1 cellular context compared by ENCODE assay signal in the genomic region with DNA sequence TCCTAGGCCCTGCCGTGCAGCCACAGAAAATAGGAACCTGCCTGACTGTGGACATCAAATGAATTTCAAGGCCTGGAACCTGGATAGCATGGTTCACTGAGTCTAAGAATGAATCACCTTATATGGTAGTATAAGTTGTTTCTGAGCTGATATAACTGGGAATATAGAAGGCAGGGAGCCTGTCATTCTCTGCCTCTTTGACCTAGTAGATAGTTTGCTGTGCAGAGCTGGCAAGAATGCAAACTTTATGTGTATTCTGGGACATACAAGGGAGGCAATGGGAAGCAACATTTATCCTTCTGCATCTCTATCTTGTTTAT.
TF ChIP-seq lines count a peak whose summit lies in the region.

No MANE protein-coding gene starts in this region.

TF ChIP-seq in K562, 482 proteins besides CTCF, POLR2A, EP300 and RAD21:
- TF ChIP-seq, protein P1, sequence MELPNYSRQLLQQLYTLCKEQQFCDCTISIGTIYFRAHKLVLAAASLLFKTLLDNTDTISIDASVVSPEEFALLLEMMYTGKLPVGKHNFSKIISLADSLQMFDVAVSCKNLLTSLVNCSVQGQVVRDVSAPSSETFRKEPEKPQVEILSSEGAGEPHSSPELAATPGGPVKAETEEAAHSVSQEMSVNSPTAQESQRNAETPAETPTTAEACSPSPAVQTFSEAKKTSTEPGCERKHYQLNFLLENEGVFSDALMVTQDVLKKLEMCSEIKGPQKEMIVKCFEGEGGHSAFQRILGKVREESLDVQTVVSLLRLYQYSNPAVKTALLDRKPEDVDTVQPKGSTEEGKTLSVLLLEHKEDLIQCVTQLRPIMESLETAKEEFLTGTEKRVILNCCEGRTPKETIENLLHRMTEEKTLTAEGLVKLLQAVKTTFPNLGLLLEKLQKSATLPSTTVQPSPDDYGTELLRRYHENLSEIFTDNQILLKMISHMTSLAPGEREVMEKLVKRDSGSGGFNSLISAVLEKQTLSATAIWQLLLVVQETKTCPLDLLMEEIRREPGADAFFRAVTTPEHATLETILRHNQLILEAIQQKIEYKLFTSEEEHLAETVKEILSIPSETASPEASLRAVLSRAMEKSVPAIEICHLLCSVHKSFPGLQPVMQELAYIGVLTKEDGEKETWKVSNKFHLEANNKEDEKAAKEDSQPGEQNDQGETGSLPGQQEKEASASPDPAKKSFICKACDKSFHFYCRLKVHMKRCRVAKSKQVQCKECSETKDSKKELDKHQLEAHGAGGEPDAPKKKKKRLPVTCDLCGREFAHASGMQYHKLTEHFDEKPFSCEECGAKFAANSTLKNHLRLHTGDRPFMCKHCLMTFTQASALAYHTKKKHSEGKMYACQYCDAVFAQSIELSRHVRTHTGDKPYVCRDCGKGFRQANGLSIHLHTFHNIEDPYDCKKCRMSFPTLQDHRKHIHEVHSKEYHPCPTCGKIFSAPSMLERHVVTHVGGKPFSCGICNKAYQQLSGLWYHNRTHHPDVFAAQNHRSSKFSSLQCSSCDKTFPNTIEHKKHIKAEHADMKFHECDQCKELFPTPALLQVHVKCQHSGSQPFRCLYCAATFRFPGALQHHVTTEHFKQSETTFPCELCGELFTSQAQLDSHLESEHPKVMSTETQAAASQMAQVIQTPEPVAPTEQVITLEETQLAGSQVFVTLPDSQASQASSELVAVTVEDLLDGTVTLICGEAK (IDR thresholded peaks at IDR 0.05), result peak; percentile 78
- TF ChIP-seq, protein P1 (CRISPR knock-in tag; IDR thresholded peaks at IDR 0.05), result no peak
- TF ChIP-seq PRDM10 (IDR thresholded peaks at IDR 0.05; ENCODE audit: partially characterized antibody) (no peak), IFI16 (CRISPR knock-in tag; IDR thresholded peaks at IDR 0.05) (no peak), ZNF282 (CRISPR knock-in tag; IDR thresholded peaks at IDR 0.05) (no peak), ZC3H8 (IDR thresholded peaks at IDR 0.05) (no peak), SMAD4 (CRISPR knock-in tag; conservative IDR thresholded peaks at IDR 0.05) (no peak), OTX1 (CRISPR knock-in tag; IDR thresholded peaks at IDR 0.05) (no peak), KAT8 (IDR thresholded peaks at IDR 0.05; ENCODE audit: low read depth) (no peak), RBM15 (IDR thresholded peaks at IDR 0.05; ENCODE audit: insufficient read depth, low read length) (no peak), SRF (CRISPR knock-in tag; IDR thresholded peaks at IDR 0.05) (peak in 1 of 2 experiments; percentile 83; a peak in 2 of 4 replicates), NCOA6 (IDR thresholded peaks at IDR 0.05) (no peak), L3MBTL2 (IDR thresholded peaks at IDR 0.05) (0 out of 2 replicates have a peak, but pooled peaks have one; percentile 68), LCOR (CRISPR knock-in tag; IDR thresholded peaks at IDR 0.05) (no peak), TOE1 (IDR thresholded peaks at IDR 0.05; ENCODE audit: borderline replicate concordance) (no peak), TOE1 (CRISPR knock-in tag; IDR thresholded peaks at IDR 0.05; ENCODE audit: borderline replicate concordance, low read depth) (no peak), CREM (IDR thresholded peaks at IDR 0.05; ENCODE audit: low read depth) (no peak), ZNF41 (CRISPR knock-in tag; conservative IDR thresholded peaks at IDR 0.05) (no peak), RBM25 (IDR thresholded peaks at IDR 0.05; ENCODE audit: low read depth, low read length, severe bottlenecking) (no peak), TFAM (CRISPR knock-in tag; conservative IDR thresholded peaks at IDR 0.05) (no peak), ZNF146 (CRISPR knock-in tag; IDR thresholded peaks at IDR 0.05; ENCODE audit: unreplicated experiment) (no peak), RHOXF2B (CRISPR knock-in tag; conservative IDR thresholded peaks at IDR 0.05) (no peak), ILK (tag; IDR thresholded peaks at IDR 0.05; ENCODE audit: borderline replicate concordance, low read depth) (no peak)
- TF ChIP-seq, protein P2, sequence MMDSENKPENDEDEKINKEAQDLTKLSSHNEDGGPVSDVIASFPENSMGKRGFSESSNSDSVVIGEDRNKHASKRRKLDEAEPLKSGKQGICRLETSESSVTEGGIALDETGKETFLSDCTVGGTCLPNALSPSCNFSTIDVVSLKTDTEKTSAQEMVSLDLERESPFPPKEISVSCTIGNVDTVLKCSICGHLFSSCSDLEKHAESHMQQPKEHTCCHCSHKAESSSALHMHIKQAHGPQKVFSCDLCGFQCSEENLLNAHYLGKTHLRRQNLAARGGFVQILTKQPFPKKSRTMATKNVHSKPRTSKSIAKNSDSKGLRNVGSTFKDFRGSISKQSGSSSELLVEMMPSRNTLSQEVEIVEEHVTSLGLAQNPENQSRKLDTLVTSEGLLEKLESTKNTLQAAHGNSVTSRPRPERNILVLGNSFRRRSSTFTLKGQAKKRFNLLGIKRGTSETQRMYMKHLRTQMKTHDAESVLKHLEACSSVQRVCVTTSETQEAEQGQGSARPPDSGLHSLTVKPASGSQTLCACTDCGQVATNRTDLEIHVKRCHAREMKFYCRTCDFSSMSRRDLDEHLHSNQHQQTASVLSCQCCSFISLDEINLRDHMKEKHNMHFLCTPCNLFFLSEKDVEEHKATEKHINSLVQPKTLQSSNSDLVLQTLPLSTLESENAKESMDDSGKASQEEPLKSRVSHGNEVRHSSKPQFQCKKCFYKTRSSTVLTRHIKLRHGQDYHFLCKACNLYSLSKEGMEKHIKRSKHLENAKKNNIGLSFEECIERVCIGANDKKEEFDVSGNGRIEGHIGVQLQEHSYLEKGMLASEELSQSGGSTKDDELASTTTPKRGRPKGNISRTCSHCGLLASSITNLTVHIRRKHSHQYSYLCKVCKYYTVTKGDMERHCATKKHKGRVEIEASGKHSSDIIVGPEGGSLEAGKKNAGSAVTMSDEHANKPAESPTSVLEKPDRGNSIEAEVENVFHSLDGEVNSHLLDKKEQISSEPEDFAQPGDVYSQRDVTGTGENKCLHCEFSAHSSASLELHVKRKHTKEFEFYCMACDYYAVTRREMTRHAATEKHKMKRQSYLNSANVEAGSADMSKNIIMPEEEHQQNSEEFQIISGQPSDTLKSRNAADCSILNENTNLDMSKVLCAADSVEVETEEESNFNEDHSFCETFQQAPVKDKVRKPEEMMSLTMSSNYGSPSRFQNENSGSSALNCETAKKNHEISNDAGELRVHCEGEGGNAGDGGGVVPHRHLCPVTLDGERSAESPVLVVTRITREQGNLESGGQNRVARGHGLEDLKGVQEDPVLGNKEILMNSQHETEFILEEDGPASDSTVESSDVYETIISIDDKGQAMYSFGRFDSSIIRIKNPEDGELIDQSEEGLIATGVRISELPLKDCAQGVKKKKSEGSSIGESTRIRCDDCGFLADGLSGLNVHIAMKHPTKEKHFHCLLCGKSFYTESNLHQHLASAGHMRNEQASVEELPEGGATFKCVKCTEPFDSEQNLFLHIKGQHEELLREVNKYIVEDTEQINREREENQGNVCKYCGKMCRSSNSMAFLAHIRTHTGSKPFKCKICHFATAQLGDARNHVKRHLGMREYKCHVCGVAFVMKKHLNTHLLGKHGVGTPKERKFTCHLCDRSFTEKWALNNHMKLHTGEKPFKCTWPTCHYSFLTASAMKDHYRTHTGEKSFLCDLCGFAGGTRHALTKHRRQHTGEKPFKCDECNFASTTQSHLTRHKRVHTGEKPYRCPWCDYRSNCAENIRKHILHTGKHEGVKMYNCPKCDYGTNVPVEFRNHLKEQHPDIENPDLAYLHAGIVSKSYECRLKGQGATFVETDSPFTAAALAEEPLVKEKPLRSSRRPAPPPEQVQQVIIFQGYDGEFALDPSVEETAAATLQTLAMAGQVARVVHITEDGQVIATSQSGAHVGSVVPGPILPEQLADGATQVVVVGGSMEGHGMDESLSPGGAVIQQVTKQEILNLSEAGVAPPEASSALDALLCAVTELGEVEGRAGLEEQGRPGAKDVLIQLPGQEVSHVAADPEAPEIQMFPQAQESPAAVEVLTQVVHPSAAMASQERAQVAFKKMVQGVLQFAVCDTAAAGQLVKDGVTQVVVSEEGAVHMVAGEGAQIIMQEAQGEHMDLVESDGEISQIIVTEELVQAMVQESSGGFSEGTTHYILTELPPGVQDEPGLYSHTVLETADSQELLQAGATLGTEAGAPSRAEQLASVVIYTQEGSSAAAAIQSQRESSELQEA (IDR thresholded peaks at IDR 0.05; ENCODE audit: low read depth), result no peak
- TF ChIP-seq, protein P3, sequence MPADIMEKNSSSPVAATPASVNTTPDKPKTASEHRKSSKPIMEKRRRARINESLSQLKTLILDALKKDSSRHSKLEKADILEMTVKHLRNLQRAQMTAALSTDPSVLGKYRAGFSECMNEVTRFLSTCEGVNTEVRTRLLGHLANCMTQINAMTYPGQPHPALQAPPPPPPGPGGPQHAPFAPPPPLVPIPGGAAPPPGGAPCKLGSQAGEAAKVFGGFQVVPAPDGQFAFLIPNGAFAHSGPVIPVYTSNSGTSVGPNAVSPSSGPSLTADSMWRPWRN (IDR thresholded peaks at IDR 0.05; ENCODE audit: low read depth), result no peak
TF ChIP-seq in K562: peak in this region for 3.
